Comparison of ENCODE assay signal across 8 cellular contexts in genomic region chr14:21734457-21735074, GRCh38.
A peak's percentile ranks its signal among the peaks of the same experiment; 100 is the strongest.
DNase-seq lines count a peak whose midpoint lies in the region; ATAC-seq, FAIRE-seq and TF ChIP-seq lines count a peak whose summit lies in the region.

No MANE protein-coding gene starts in this region.

- H3K9me3 Mint-ChIP-seq in CD4-positive, alpha-beta memory T cell, result no peaks in the 10 kb centered on the region
- no peaks in the 10 kb centered on the region for H3K9me3 Mint-ChIP-seq in activated T-cell treated with anti-CD3 and anti-CD28 coated beads, Interleukin-2, amount 50 U/mL, for 4 hours

- peak overlapping the region in 7 of 8 donors; percentile 12 to 73 (median 47) for H3K4me3 Mint-ChIP-seq in CD4-positive, alpha-beta memory T cell
- H3K4me3 Mint-ChIP-seq in activated T-cell treated with anti-CD3 and anti-CD28 coated beads, Interleukin-2, amount 50 U/mL, for 4 hours, result no peak overlapping the region

- no peak overlapping the region for H2AFZ ChIP-seq in keratinocyte (ENCODE audit: control insufficient read depth, low read length)

- H3K4me1 Mint-ChIP-seq in CD4-positive, alpha-beta memory T cell, result peaks cover 7 to 13% (median 10%) of the 10 kb centered on the region in 4 donors
- peaks cover 13% of the 10 kb centered on the region for H3K4me1 Mint-ChIP-seq in activated T-cell treated with anti-CD3 and anti-CD28 coated beads, Interleukin-2, amount 50 U/mL, for 4 hours (ENCODE audit: low read depth)

- dilution Hi-C loops in keratinocyte (cut with MboI; ENCODE audit: extremely low pct_ligation_motif_present, low sequenced_read_pairs), result no loop called here

- H3K9me1 ChIP-seq in keratinocyte (ENCODE audit: control insufficient read depth, extremely low read depth, insufficient read depth, low read length), result no peaks in the 10 kb centered on the region

- H3K36me3 Mint-ChIP-seq in CD4-positive, alpha-beta memory T cell, result no peaks in the 10 kb centered on the region
- no peaks in the 10 kb centered on the region for H3K36me3 Mint-ChIP-seq in activated T-cell treated with anti-CD3 and anti-CD28 coated beads, Interleukin-2, amount 50 U/mL, for 4 hours (ENCODE audit: insufficient read depth)

- no peaks in the 10 kb centered on the region for H3K9me3 ChIP-seq in CD4-positive, alpha-beta memory T cell (ENCODE audit: control insufficient read depth in 1 of 2, low read length in 2 of 2)
- no peaks in the 10 kb centered on the region for H3K9me3 ChIP-seq in keratinocyte (ENCODE audit: control insufficient read depth, low read depth, low read length)

- FAIRE-seq in keratinocyte (lab: Jason Lieb, UNC) (no peak), frontal cortex (lab: Jason Lieb, UNC) (no peak)

- H3K9ac ChIP-seq in keratinocyte (ENCODE audit: control insufficient read depth, extremely low read depth, insufficient read depth, low read length), result no peak overlapping the region

- POLR2A ChIA-PET in CD4-positive, alpha-beta memory T cell (lab: Charles Lee; ENCODE audit: partially characterized antibody), result interaction anchor here (1.2 to 2.8 kb wide), 5 partner anchors 11 to 822 kb away, joined by 3 to 26 read pairs (median 6); no protein-coding TSS in a partner anchor

- DNase-seq in CD4-positive, alpha-beta memory T cell, result peak; percentile 54 to 63 (median 63)
- DNase-seq in NCI-H446 (lab: John Stamatoyannopoulos, UW) (peak; percentile 51 to 76), keratinocyte (ENCODE audit: low read depth, low spot score) (no peak), frontal cortex (ENCODE audit: low spot score in 2 of 2) (no peak)
- DNase-seq in activated T-cell treated with anti-CD3 and anti-CD28 coated beads, Interleukin-2, amount 50 U/mL, for 4 hours, result no peak

- no peaks in the 10 kb centered on the region for H3K79me2 ChIP-seq in keratinocyte (ENCODE audit: control insufficient read depth, insufficient read depth, low read length)

- H3K27ac Mint-ChIP-seq in CD4-positive, alpha-beta memory T cell, result peak overlapping the region in 3 of 7 donors; percentile 4 to 77 (median 57)

- H3K4me1 ChIP-seq in CD4-positive, alpha-beta memory T cell (ENCODE audit: insufficient read depth, low read length), result no peaks in the 10 kb centered on the region
- H3K4me1 ChIP-seq in keratinocyte (ENCODE audit: control insufficient read depth, extremely low read depth, insufficient read depth, low read length), result no peaks in the 10 kb centered on the region

- intact Hi-C loops in CD4-positive, alpha-beta memory T cell (cut with micrococcal nuclease), result no loop called here

- peak overlapping the region; percentile 11 for H3K4me2 ChIP-seq in keratinocyte (ENCODE audit: control insufficient read depth, extremely low read depth, insufficient read depth, low read depth, low read length)

- TF ChIP-seq CTCF in GM12873 (IDR thresholded peaks at IDR 0.05; ENCODE audit: insufficient read depth, low read depth, low read length, missing control alignments), result peak; percentile 70
- TF ChIP-seq CTCF in keratinocyte (optimal IDR thresholded peaks at IDR 0.05 in 1 of 3, IDR thresholded peaks at IDR 0.05 in 1 of 3, conservative IDR thresholded peaks at IDR 0.05 in 1 of 3; ENCODE audit: extremely low read depth in 1 of 3, insufficient read depth in 2 of 3, low read length in 3 of 3), result peak; percentile 38 to 55 (median 49)

- CTCF ChIA-PET in CD4-positive, alpha-beta memory T cell (lab: Charles Lee; ENCODE audit: partially characterized antibody), result interaction anchor here (0.8 to 3.2 kb wide), 12 partner anchors 9 to 1032 kb away, joined by 3 to 25 read pairs (median 4); partner anchors contain the start of gene OXA1L

- no peaks in the 10 kb centered on the region for H3K36me3 ChIP-seq in CD4-positive, alpha-beta memory T cell (ENCODE audit: insufficient read depth, low read length)
- no peaks in the 10 kb centered on the region for H3K36me3 ChIP-seq in keratinocyte (ENCODE audit: control insufficient read depth in 2 of 2, extremely low read depth in 1 of 2, insufficient read depth in 2 of 2, low read length in 2 of 2)

- peaks cover 36 to 38% of the 10 kb centered on the region in 2 donors for H3K27me3 Mint-ChIP-seq in CD4-positive, alpha-beta memory T cell
- peaks cover 50% of the 10 kb centered on the region for H3K27me3 Mint-ChIP-seq in activated T-cell treated with anti-CD3 and anti-CD28 coated beads, Interleukin-2, amount 50 U/mL, for 4 hours (ENCODE audit: low read depth)

- no peak overlapping the region for H3K27ac ChIP-seq in CD4-positive, alpha-beta memory T cell (ENCODE audit: low read depth, low read length)
- H3K27ac ChIP-seq in keratinocyte (ENCODE audit: control insufficient read depth, insufficient read depth, low read length), result no peak overlapping the region

- peak; percentile 42 to 53 for ATAC-seq in activated T-cell treated with anti-CD3 and anti-CD28 coated beads, Interleukin-2, amount 50 U/mL, for 4 hours
- ATAC-seq in GM19351 (IDR thresholded peaks at IDR 0.05; ENCODE audit: unreplicated experiment), result no peak
- ATAC-seq in GM21390 (IDR thresholded peaks at IDR 0.05; ENCODE audit: unreplicated experiment), result no peak

- H3K4me3 ChIP-seq in CD4-positive, alpha-beta memory T cell (ENCODE audit: low read length in 2 of 2), result no peak overlapping the region
- H3K4me3 ChIP-seq in keratinocyte (ENCODE audit: control insufficient read depth in 2 of 3, extremely low read depth in 1 of 3, insufficient read depth in 2 of 3, low read depth in 1 of 3, low read length in 3 of 3), result no peak overlapping the region

- no peaks in the 10 kb centered on the region for H3K27me3 ChIP-seq in CD4-positive, alpha-beta memory T cell (ENCODE audit: insufficient read depth, low read length)
- H3K27me3 ChIP-seq in keratinocyte (ENCODE audit: control insufficient read depth, extremely low read depth, insufficient read depth, low read length), result peaks cover 3% of the 10 kb centered on the region

- H4K20me1 ChIP-seq in keratinocyte (ENCODE audit: control insufficient read depth, extremely low read depth, insufficient read depth, low read length), result no peaks in the 10 kb centered on the region

Comparison
In these comparisons a context has a peak if more than half of its experiments do, and no peak if none do; other contexts are left out.
1. DNase-seq: peak in CD4-positive, alpha-beta memory T cell (5 of 5) and NCI-H446 (2 of 2); none in activated T-cell treated with anti-CD3 and anti-CD28 coated beads, Interleukin-2, amount 50 U/mL, for 4 hours (single experiment), keratinocyte (single experiment) and frontal cortex (0 of 2).
2. ATAC-seq: peak in activated T-cell treated with anti-CD3 and anti-CD28 coated beads, Interleukin-2, amount 50 U/mL, for 4 hours (2 of 2); none in GM19351 (single experiment) and GM21390 (single experiment).